ENCODE assay signal across 1 cellular context in genomic region chr6:96721227-96721626, GRCh38.
A peak's percentile ranks its signal among the peaks of the same experiment; 100 is the strongest.
TF ChIP-seq lines count a peak whose summit lies in the region.

No MANE protein-coding gene starts in this region.

TF ChIP-seq in IMR-90, 13 proteins besides CTCF, POLR2A, EP300 and RAD21 (continued from another document):
- TF ChIP-seq FOS (IDR thresholded peaks at IDR 0.05; ENCODE audit: low read depth, low read length) (no peak), BHLHE40 (IDR thresholded peaks at IDR 0.05; ENCODE audit: low read depth, low read length) (no peak), MAFK (IDR thresholded peaks at IDR 0.05; ENCODE audit: low read depth, low read length) (no peak), MAZ (IDR thresholded peaks at IDR 0.05; ENCODE audit: borderline replicate concordance, low read depth, low read length) (no peak), CEBPB (IDR thresholded peaks at IDR 0.05; ENCODE audit: low read depth, low read length) (no peak), USF2 (IDR thresholded peaks at IDR 0.05; ENCODE audit: low read depth, low read length) (peak; percentile 22; the same call in 1 of the 2 replicates), CHD1 (IDR thresholded peaks at IDR 0.05; ENCODE audit: low read depth, low read length) (no peak)
